Comparison of ENCODE assay signal across 8 cellular contexts in genomic region chr19:57946316-57946715, GRCh38. TPM values are rescaled to one million over a fixed set of nuclear protein-coding genes. Genes with fewer than 3 reads are reported as not detected.
DNase-seq lines count a peak whose midpoint lies in the region; ATAC-seq and TF ChIP-seq lines count a peak whose summit lies in the region.

No MANE protein-coding gene starts in this region.

- H3F3A ChIP-seq in smooth muscle cell (ENCODE audit: low read depth), result no peaks in the 10 kb centered on the region

- intact Hi-C loops in activated CD4-positive, alpha-beta T cell treated with anti-CD3 and anti-CD28 coated beads for 36 hours (cut with DNase I, micrococcal nuclease), result loop anchor here in 1 of 2 experiments (2.0 to 5.0 kb wide), 2 partner anchors 58 to 264 kb away; partner anchors contain the start of genes ZNF551 and ZNF814

- peak overlapping the region; percentile 87 for H3K4me3 Mint-ChIP-seq in activated CD4-positive, alpha-beta T cell treated with anti-CD3 and anti-CD28 coated beads for 36 hours
- H3K4me3 Mint-ChIP-seq in glutamatergic neuron (ENCODE audit: unreplicated experiment), result peak overlapping the region; percentile 87

- DNase-seq in activated CD4-positive, alpha-beta T cell treated with anti-CD3 and anti-CD28 coated beads for 36 hours, result no peak
- no peak for DNase-seq in activated CD4-positive, alpha-beta T cell treated with anti-CD3 and anti-CD28 coated beads for 1 hour
- DNase-seq in WERI-Rb-1 (no peak), glutamatergic neuron (no peak), smooth muscle cell (lab: John Stamatoyannopoulos, UW; ENCODE audit: unreplicated experiment) (no peak), HT-29 (ENCODE audit: low spot score) (no peak), SW480 (ENCODE audit: low spot score) (no peak)

- CTCF ChIA-PET in activated CD4-positive, alpha-beta T cell treated with anti-CD3 and anti-CD28 coated beads for 36 hours (lab: Charles Lee), result interaction anchor here (0.6 kb wide), 1 partner anchor 185 kb away, joined by 3 read pairs; no protein-coding TSS in a partner anchor

- WGBS in smooth muscle cell (ENCODE audit: low lambda C conversion rate), result 88% methylated on average over 2 of the region's 2 CpGs

- no peak overlapping the region for H3K9ac ChIP-seq in smooth muscle cell (ENCODE audit: low read depth)

- peaks cover 16% of the 10 kb centered on the region for H3K4me1 Mint-ChIP-seq in activated CD4-positive, alpha-beta T cell treated with anti-CD3 and anti-CD28 coated beads for 36 hours
- H3K4me1 Mint-ChIP-seq in glutamatergic neuron (ENCODE audit: low read depth, unreplicated experiment), result peaks cover 8% of the 10 kb centered on the region

- peaks cover 7% of the 10 kb centered on the region for H3K4me1 ChIP-seq in smooth muscle cell (ENCODE audit: low read depth)

- no peaks in the 10 kb centered on the region for H3K27me3 Mint-ChIP-seq in activated CD4-positive, alpha-beta T cell treated with anti-CD3 and anti-CD28 coated beads for 36 hours
- H3K27me3 Mint-ChIP-seq in glutamatergic neuron (ENCODE audit: unreplicated experiment), result peaks cover 4% of the 10 kb centered on the region

- no peaks in the 10 kb centered on the region for H3K27me3 ChIP-seq in WERI-Rb-1 (ENCODE audit: insufficient read depth, low read depth, severe bottlenecking)
- H3K27me3 ChIP-seq in smooth muscle cell (ENCODE audit: low read depth), result no peaks in the 10 kb centered on the region

- no peak overlapping the region for H2AFZ ChIP-seq in smooth muscle cell (ENCODE audit: low read depth)

- H3K9me3 ChIP-seq in WERI-Rb-1 (ENCODE audit: severe bottlenecking) (peaks cover 10% of the 10 kb centered on the region), smooth muscle cell (replicated peaks; ENCODE audit: low read depth) (peaks cover under 1% of the 10 kb centered on the region)

- H3K4me2 ChIP-seq in smooth muscle cell, result peak overlapping the region; percentile 96

- no peak for TF ChIP-seq CTCF in WERI-Rb-1 (IDR thresholded peaks at IDR 0.05; ENCODE audit: low read depth, low read length)
- TF ChIP-seq CTCF in glutamatergic neuron (IDR thresholded peaks at IDR 0.05; ENCODE audit: partially characterized antibody, unreplicated experiment), result no peak
- TF ChIP-seq CTCF in smooth muscle cell (IDR thresholded peaks at IDR 0.05; ENCODE audit: borderline replicate concordance, insufficient read depth, poor library complexity, severe bottlenecking), result no peak

- peaks cover 38% of the 10 kb centered on the region for H3K36me3 ChIP-seq in WERI-Rb-1
- peaks cover 22% of the 10 kb centered on the region for H3K36me3 ChIP-seq in smooth muscle cell (ENCODE audit: low read depth)

- peak overlapping the region; percentile 85 for H3K4me3 ChIP-seq in WERI-Rb-1 (ENCODE audit: low read depth, low read length)
- peak overlapping the region; percentile 90 for H3K4me3 ChIP-seq in smooth muscle cell

- H3K9me3 Mint-ChIP-seq in activated CD4-positive, alpha-beta T cell treated with anti-CD3 and anti-CD28 coated beads for 36 hours (ENCODE audit: low read depth), result peaks cover 52% of the 10 kb centered on the region
- H3K9me3 Mint-ChIP-seq in glutamatergic neuron (ENCODE audit: unreplicated experiment), result peaks cover 8% of the 10 kb centered on the region

- H3K27ac Mint-ChIP-seq in activated CD4-positive, alpha-beta T cell treated with anti-CD3 and anti-CD28 coated beads for 36 hours, result peak overlapping the region; percentile 72
- peak overlapping the region; percentile 9 for H3K27ac Mint-ChIP-seq in glutamatergic neuron (ENCODE audit: unreplicated experiment)

- peaks cover 41% of the 10 kb centered on the region for H3K79me2 ChIP-seq in smooth muscle cell (ENCODE audit: low read depth)

- POLR2A ChIA-PET in activated CD4-positive, alpha-beta T cell treated with anti-CD3 and anti-CD28 coated beads for 36 hours (lab: Charles Lee), result interaction anchor here (0.9 kb wide), 1 partner anchor 97 kb away, joined by 3 read pairs; no protein-coding TSS in a partner anchor

- H3K36me3 Mint-ChIP-seq in activated CD4-positive, alpha-beta T cell treated with anti-CD3 and anti-CD28 coated beads for 36 hours (ENCODE audit: low read depth), result peaks cover 55% of the 10 kb centered on the region
- peaks cover 26% of the 10 kb centered on the region for H3K36me3 Mint-ChIP-seq in glutamatergic neuron (ENCODE audit: unreplicated experiment)

- no peaks in the 10 kb centered on the region for H4K20me1 ChIP-seq in smooth muscle cell (ENCODE audit: low read depth)

- no peak overlapping the region for H3K27ac ChIP-seq in WERI-Rb-1
- H3K27ac ChIP-seq in smooth muscle cell (ENCODE audit: low read depth), result no peak overlapping the region

- ATAC-seq in activated CD4-positive, alpha-beta T cell treated with anti-CD3 and anti-CD28 coated beads for 36 hours, result no peak
- ATAC-seq in HG03175 (IDR thresholded peaks at IDR 0.05; ENCODE audit: unreplicated experiment), result no peak

RNA-seq across cellular contexts. Expression of gene ZNF256, which starts 1.2 kb away (rescaled TPM):
- total RNA-seq in activated CD4-positive, alpha-beta T cell treated with anti-CD3 and anti-CD28 coated beads for 36 hours, result 1 to 10 TPM; 6.3 to 6.9 TPM
- 11.0 TPM for total RNA-seq in glutamatergic neuron (ENCODE audit: unreplicated experiment)
- total RNA-seq in smooth muscle cell, result 4.5 and 10.3 TPM in 2 replicates
- polyA plus RNA-seq in smooth muscle cell, result 3.2 and 4.0 TPM in 2 replicates
- not detected in 2 replicates for total RNA-seq in HT-29 (2014; rRNA removed; shearing (Covaris generic))

RNA-seq across cellular contexts. Expression of gene ZNF418, which starts 11.1 kb away (rescaled TPM):
- 1 to 10 TPM; 4.6 to 4.8 TPM for total RNA-seq in activated CD4-positive, alpha-beta T cell treated with anti-CD3 and anti-CD28 coated beads for 36 hours
- 25.4 TPM for total RNA-seq in glutamatergic neuron (ENCODE audit: unreplicated experiment)
- 7.5 and 10.2 TPM in 2 replicates for total RNA-seq in smooth muscle cell
- polyA plus RNA-seq in smooth muscle cell, result 1.6 and 1.8 TPM in 2 replicates
- not detected in 2 replicates for total RNA-seq in HT-29 (2014; rRNA removed; shearing (Covaris generic))

RNA-seq across cellular contexts. Expression of gene C19orf18, which starts 28.0 kb away (rescaled TPM):
- under 1 TPM; 0.33 to 0.46 TPM for total RNA-seq in activated CD4-positive, alpha-beta T cell treated with anti-CD3 and anti-CD28 coated beads for 36 hours
- total RNA-seq in glutamatergic neuron (ENCODE audit: unreplicated experiment) (1.6 TPM), smooth muscle cell (0.67 TPM in 1 of 2 replicates, not detected in the other)
- polyA plus RNA-seq in smooth muscle cell, result 2.0 and 2.1 TPM in 2 replicates
- not detected in 2 replicates for total RNA-seq in HT-29 (2014; rRNA removed; shearing (Covaris generic))

RNA-seq across cellular contexts. Expression of gene ZNF417, which starts 29.9 kb away (rescaled TPM):
- 10 to 100 TPM; 12.7 to 14.1 TPM for total RNA-seq in activated CD4-positive, alpha-beta T cell treated with anti-CD3 and anti-CD28 coated beads for 36 hours
- total RNA-seq in glutamatergic neuron (ENCODE audit: unreplicated experiment) (23.0 TPM), smooth muscle cell (9.8 and 12.0 TPM in 2 replicates)
- 2.6 and 5.1 TPM in 2 replicates for polyA plus RNA-seq in smooth muscle cell
- 9.4 and 9.8 TPM in 2 replicates for total RNA-seq in HT-29 (2014; rRNA removed; shearing (Covaris generic))

RNA-seq across cellular contexts. Expression of gene ZNF606, which starts 56.3 kb away (rescaled TPM):
- total RNA-seq in activated CD4-positive, alpha-beta T cell treated with anti-CD3 and anti-CD28 coated beads for 36 hours, result 1 to 10 TPM; 6.0 to 8.9 TPM
- total RNA-seq in glutamatergic neuron (ENCODE audit: unreplicated experiment), result 58.2 TPM
- 15.7 and 18.6 TPM in 2 replicates for total RNA-seq in smooth muscle cell
- 5.2 and 8.6 TPM in 2 replicates for polyA plus RNA-seq in smooth muscle cell
- not detected in 2 replicates for total RNA-seq in HT-29 (2014; rRNA removed; shearing (Covaris generic))
